ENCODE assay signal across 10 cellular contexts in genomic region chr10:110916554-110917346, GRCh38. TPM values are rescaled to one million over a fixed set of nuclear protein-coding genes. Genes with fewer than 3 reads are reported as not detected.
DNase-seq lines count a peak whose midpoint lies in the region; ATAC-seq and TF ChIP-seq lines count a peak whose summit lies in the region.
"Had no signal": no experiment of that assay in that cellular context is flagged by ENCODE, and none has a peak within 500 bp of the region (broad histone marks: within the 10 kb centered on the region; RNA-seq: fewer than 3 reads in every experiment).

No MANE protein-coding gene starts in this region.

- no peak for ATAC-seq in natural killer cell treated with Interleukin-12 subunit alpha and Interleukin-12 subunit beta and Interleukin-15 and Interleukin-18, amount 100 ng/mL, for 72 hours
- ATAC-seq in HG03039 (IDR thresholded peaks at IDR 0.05; ENCODE audit: unreplicated experiment), result no peak
- no peak for ATAC-seq in GM18861 (IDR thresholded peaks at IDR 0.05; ENCODE audit: unreplicated experiment)

- peak overlapping the region in 3 of 8 donors; percentile 68 to 99 (median 97) for H3K4me3 Mint-ChIP-seq in CD4-positive, alpha-beta memory T cell
- H3K4me3 Mint-ChIP-seq in natural killer cell treated with Interleukin-12 subunit alpha and Interleukin-12 subunit beta and Interleukin-15 and Interleukin-18, amount 100 ng/mL, for 72 hours, result peak overlapping the region; percentile 96

- peak overlapping the region in 4 of 7 donors; percentile 27 to 100 (median 100) for H3K27ac Mint-ChIP-seq in CD4-positive, alpha-beta memory T cell
- H3K27ac Mint-ChIP-seq in natural killer cell treated with Interleukin-12 subunit alpha and Interleukin-12 subunit beta and Interleukin-15 and Interleukin-18, amount 100 ng/mL, for 72 hours, result peak overlapping the region; percentile 99

- intact Hi-C loops in CD4-positive, alpha-beta memory T cell (cut with micrococcal nuclease), result loop anchor here (5.0 kb wide), 2 partner anchors 704 to 909 kb away; partner anchors contain the start of gene ADD3

- H2AFZ ChIP-seq in KMS-11 (ENCODE audit: low read depth), result no peak overlapping the region

- H3K27me3 Mint-ChIP-seq in CD4-positive, alpha-beta memory T cell, result no peaks in the 10 kb centered on the region
- H3K27me3 Mint-ChIP-seq in natural killer cell treated with Interleukin-12 subunit alpha and Interleukin-12 subunit beta and Interleukin-15 and Interleukin-18, amount 100 ng/mL, for 72 hours, result no peaks in the 10 kb centered on the region

- in situ Hi-C loops in astrocyte of the spinal cord (cut with HindIII; ENCODE audit: low sequenced_read_pairs), result no loop called here

- peaks cover 28% of the 10 kb centered on the region for H3K4me1 ChIP-seq in CD4-positive, alpha-beta memory T cell (ENCODE audit: insufficient read depth, low read length)
- H3K4me1 ChIP-seq in KMS-11 (ENCODE audit: low read depth, poor library complexity, severe bottlenecking), result peaks cover 29% of the 10 kb centered on the region

- DNase-seq in CD4-positive, alpha-beta memory T cell, result no peak
- peak; percentile 82 for DNase-seq in astrocyte of the spinal cord (ENCODE audit: low read depth, low spot score)
- no peak for DNase-seq in natural killer cell treated with Interleukin-12 subunit alpha and Interleukin-12 subunit beta and Interleukin-15 and Interleukin-18, amount 100 ng/mL, for 72 hours (ENCODE audit: low spot score)
- no peak for DNase-seq in cerebellar nuclear complex (lab: John Stamatoyannopoulos, UW)
- DNase-seq in pons (ENCODE audit: low spot score), result no peak
- DNase-seq: NCI-H82 had no signal

- H3K9me3 Mint-ChIP-seq in CD4-positive, alpha-beta memory T cell, result peaks cover 0 to 2% (median 0%) of the 10 kb centered on the region in 8 donors
- no peaks in the 10 kb centered on the region for H3K9me3 Mint-ChIP-seq in natural killer cell treated with Interleukin-12 subunit alpha and Interleukin-12 subunit beta and Interleukin-15 and Interleukin-18, amount 100 ng/mL, for 72 hours

- peaks cover 23 to 49% (median 29%) of the 10 kb centered on the region in 4 donors for H3K4me1 Mint-ChIP-seq in CD4-positive, alpha-beta memory T cell
- peaks cover 20 to 22% of the 10 kb centered on the region in 2 donors for H3K4me1 Mint-ChIP-seq in natural killer cell treated with Interleukin-12 subunit alpha and Interleukin-12 subunit beta and Interleukin-15 and Interleukin-18, amount 100 ng/mL, for 72 hours (ENCODE audit: low read depth in 2 of 2)

- H3K27ac ChIP-seq in CD4-positive, alpha-beta memory T cell (ENCODE audit: low read depth, low read length), result no peak overlapping the region
- H3K27ac ChIP-seq in KMS-11, result no peak overlapping the region

- H3K4me2 ChIP-seq in KMS-11, result peak overlapping the region; percentile 98; the same call in 1 of the 2 replicates

- POLR2A ChIA-PET in CD4-positive, alpha-beta memory T cell (lab: Charles Lee; ENCODE audit: partially characterized antibody), result interaction anchor here (0.6 to 3.4 kb wide), 4 partner anchors 10 to 709 kb away, joined by 3 to 17 read pairs (median 3); partner anchors contain the start of gene PDCD4

- no peaks in the 10 kb centered on the region for H4K20me1 ChIP-seq in KMS-11 (ENCODE audit: insufficient read depth)

- H3K79me2 ChIP-seq in KMS-11 (ENCODE audit: insufficient read depth, low read depth), result peaks cover 27% of the 10 kb centered on the region

- no peaks in the 10 kb centered on the region for H3K9me3 ChIP-seq in CD4-positive, alpha-beta memory T cell (ENCODE audit: control insufficient read depth in 1 of 2, low read length in 2 of 2)

- H3K36me3 ChIP-seq in CD4-positive, alpha-beta memory T cell (ENCODE audit: insufficient read depth, low read length), result no peaks in the 10 kb centered on the region
- H3K36me3 ChIP-seq in KMS-11 (ENCODE audit: insufficient read depth), result no peaks in the 10 kb centered on the region

- H3K9ac ChIP-seq in KMS-11, result no peak overlapping the region

- CTCF ChIA-PET in CD4-positive, alpha-beta memory T cell (lab: Charles Lee; ENCODE audit: partially characterized antibody), result interaction anchor here (1.2 to 1.8 kb wide), 3 partner anchors 23 to 244 kb away, joined by 3 to 9 read pairs (median 3); no protein-coding TSS in a partner anchor

- no peaks in the 10 kb centered on the region for H3K27me3 ChIP-seq in CD4-positive, alpha-beta memory T cell (ENCODE audit: insufficient read depth, low read length)
- no peaks in the 10 kb centered on the region for H3K27me3 ChIP-seq in KMS-11 (ENCODE audit: insufficient read depth, low read depth)

- TF ChIP-seq CTCF in KMS-11 (conservative IDR thresholded peaks at IDR 0.05; ENCODE audit: low read depth, low read length) (no peak), astrocyte of the spinal cord (IDR thresholded peaks at IDR 0.05; ENCODE audit: low read depth, low read length) (no peak)

- peaks cover under 1 to 39% of the 10 kb centered on the region in 2 donors for H3K36me3 Mint-ChIP-seq in CD4-positive, alpha-beta memory T cell
- H3K36me3 Mint-ChIP-seq in natural killer cell treated with Interleukin-12 subunit alpha and Interleukin-12 subunit beta and Interleukin-15 and Interleukin-18, amount 100 ng/mL, for 72 hours, result peaks cover 6% of the 10 kb centered on the region

- H3K4me3 ChIP-seq in CD4-positive, alpha-beta memory T cell (ENCODE audit: low read length in 2 of 2), result no peak overlapping the region
- no peak overlapping the region for H3K4me3 ChIP-seq in KMS-11 (IDR thresholded peaks at IDR 0.05; ENCODE audit: insufficient read depth, low read depth, low read length)
- no peak overlapping the region for H3K4me3 ChIP-seq in astrocyte of the spinal cord (ENCODE audit: low read depth, low read length)
- H3K4me3 ChIP-seq: lung had no signal

RNA-seq across cellular contexts. Expression of gene BBIP1, which starts 2.2 kb away (rescaled TPM):
- total RNA-seq in CD4-positive, alpha-beta memory T cell, result 10 to 100 TPM; 42.9 to 46.8 TPM
- polyA plus RNA-seq in CD4-positive, alpha-beta memory T cell, result 10 to 100 TPM; 24.4 to 28.5 TPM
- total RNA-seq in natural killer cell treated with Interleukin-12 subunit alpha and Interleukin-12 subunit beta and Interleukin-15 and Interleukin-18, amount 100 ng/mL, for 72 hours, result 10 to 100 TPM; 29.0 to 33.2 TPM

RNA-seq across cellular contexts. Expression of gene SHOC2, which starts 2.7 kb away (rescaled TPM):
- 10 to 100 TPM; 67.9 to 69.4 TPM for total RNA-seq in CD4-positive, alpha-beta memory T cell
- polyA plus RNA-seq in CD4-positive, alpha-beta memory T cell, result 10 to 100 TPM; 49.8 to 61.3 TPM
- 10 to 100 TPM; 56.4 to 76.5 TPM for total RNA-seq in natural killer cell treated with Interleukin-12 subunit alpha and Interleukin-12 subunit beta and Interleukin-15 and Interleukin-18, amount 100 ng/mL, for 72 hours

RNA-seq across cellular contexts. Expression of gene PDCD4, which starts 45.0 kb away (rescaled TPM):
- total RNA-seq in CD4-positive, alpha-beta memory T cell, result 100 to 1,000 TPM; 358 to 376 TPM
- polyA plus RNA-seq in CD4-positive, alpha-beta memory T cell, result 100 to 1,000 TPM; 329 to 494 TPM
- total RNA-seq in natural killer cell treated with Interleukin-12 subunit alpha and Interleukin-12 subunit beta and Interleukin-15 and Interleukin-18, amount 100 ng/mL, for 72 hours, result 10 to 100 TPM; 36.7 to 48.6 TPM

Comparison
In these comparisons a context has a peak if more than half of its experiments do, and no peak if none do; other contexts are left out.
1. RNA of gene PDCD4, which starts 45.0 kb away (total RNA-seq): 358 to 376 TPM in CD4-positive, alpha-beta memory T cell; 36.7 to 48.6 TPM in natural killer cell treated with Interleukin-12 subunit alpha and Interleukin-12 subunit beta and Interleukin-15 and Interleukin-18, amount 100 ng/mL, for 72 hours; every median in the first group is over 4 times any median in the second.